8 cellular contexts compared by ENCODE assay signal in the genomic region with DNA sequence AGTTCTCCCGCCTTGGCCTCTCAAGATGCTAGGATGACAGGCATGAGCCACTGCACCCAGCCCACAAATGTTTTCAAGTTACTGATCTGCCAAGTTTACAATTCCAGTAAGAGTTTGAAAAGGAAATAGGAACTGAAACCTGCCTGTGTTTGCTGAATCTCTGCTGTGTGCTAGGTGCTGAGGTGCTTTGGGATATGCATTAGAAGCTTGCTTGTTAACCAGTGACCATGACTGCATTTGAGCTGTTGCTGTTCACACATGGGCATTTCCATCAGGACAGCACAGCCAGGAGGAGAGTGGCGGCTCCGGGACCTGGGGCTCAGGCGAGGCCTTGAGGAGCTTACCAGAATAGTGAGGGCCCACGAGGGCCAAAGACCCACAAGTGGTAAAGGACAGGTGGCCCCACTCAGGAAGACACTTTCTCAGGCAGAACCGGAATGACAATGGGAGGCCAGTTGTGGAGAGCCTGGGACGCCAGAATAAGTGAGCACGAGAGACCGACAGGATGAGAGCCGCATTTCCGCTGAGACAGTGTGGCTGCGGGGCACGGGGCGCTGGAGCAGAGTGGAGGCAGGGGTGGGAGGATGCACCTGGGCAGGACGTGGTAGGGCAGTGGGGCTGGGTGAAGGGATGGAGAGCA. TPM values are rescaled to one million over a fixed set of nuclear protein-coding genes. Genes with fewer than 3 reads are reported as not detected.
DNase-seq lines count a peak whose midpoint lies in the region; ATAC-seq and TF ChIP-seq lines count a peak whose summit lies in the region.

No MANE protein-coding gene starts in this region.

- peak; percentile 87 for ATAC-seq in GM18498 (IDR thresholded peaks at IDR 0.05; ENCODE audit: unreplicated experiment)
- ATAC-seq in GM21360 (IDR thresholded peaks at IDR 0.05; ENCODE audit: unreplicated experiment): peak; percentile 70
- ATAC-seq in HG03460 (IDR thresholded peaks at IDR 0.05; ENCODE audit: unreplicated experiment): peak; percentile 79
- no peak for ATAC-seq in psoas muscle

- peaks cover 1% of the 10 kb centered on the region for H3K27me3 Mint-ChIP-seq in endothelial cell (ENCODE audit: unreplicated experiment)

- no peaks in the 10 kb centered on the region for H3K4me1 ChIP-seq in psoas muscle

- H3K27ac ChIP-seq in psoas muscle: no peak overlapping the region

- peaks cover 4 to 85% of the 10 kb centered on the region in 2 donors for H3K36me3 ChIP-seq in psoas muscle (ENCODE audit: insufficient read depth in 1 of 2, low read depth in 1 of 2)

- DNase-seq in endothelial cell (ENCODE audit: low spot score): no peak
- DNase-seq in psoas muscle: no peak
- no peak for DNase-seq in NCI-H2196 (lab: John Stamatoyannopoulos, UW; ENCODE audit: unreplicated experiment)
- DNase-seq in NCI-H2029 treated with DMSO at 0.1 percent for 48 hours (lab: John Stamatoyannopoulos, UW): no peak
- DNase-seq in mucosa of gallbladder (ENCODE audit: low spot score): no peak

- no peak overlapping the region for H3K4me3 Mint-ChIP-seq in endothelial cell (ENCODE audit: unreplicated experiment)

- peaks cover 43% of the 10 kb centered on the region for H3K36me3 Mint-ChIP-seq in endothelial cell (ENCODE audit: low read depth, unreplicated experiment)

- WGBS in psoas muscle, 3 donors: 72 to 83% (median 83%) methylated on average over 15 of the region's 15 CpGs

- no peak overlapping the region for H3K4me3 ChIP-seq in psoas muscle

- peak overlapping the region; percentile 85 for H3K27ac Mint-ChIP-seq in endothelial cell (ENCODE audit: unreplicated experiment)

- no peaks in the 10 kb centered on the region for H3K27me3 ChIP-seq in psoas muscle (ENCODE audit: insufficient read depth in 3 of 3, low read length in 2 of 3)

- no peak for TF ChIP-seq CTCF in endothelial cell (IDR thresholded peaks at IDR 0.05; ENCODE audit: unreplicated experiment)
- TF ChIP-seq CTCF in psoas muscle (IDR thresholded peaks at IDR 0.05): no peak

- intact Hi-C loops in psoas muscle (cut with DNase I): no loop called here

- no peaks in the 10 kb centered on the region for H3K9me3 ChIP-seq in psoas muscle

- H3K9me3 Mint-ChIP-seq in endothelial cell (ENCODE audit: unreplicated experiment): no peaks in the 10 kb centered on the region

- peaks cover 32% of the 10 kb centered on the region for H3K4me1 Mint-ChIP-seq in endothelial cell (ENCODE audit: unreplicated experiment)

RNA-seq across cellular contexts. Expression of gene MMP17, which starts 54.5 kb away (rescaled TPM):
- total RNA-seq in endothelial cell (ENCODE audit: unreplicated experiment): 6.3 TPM
- 1 to 10 TPM; 1.0 to 1.4 (median 1.3) TPM for total RNA-seq in psoas muscle
- polyA plus RNA-seq in psoas muscle: under 1 TPM; 0.64 to 0.91 (median 0.81) TPM
- total RNA-seq in mucosa of gallbladder: 4.3 TPM

Comparison
In these comparisons a context has a peak if more than half of its experiments do, and no peak if none do; other contexts are left out.
1. ATAC-seq: peak in GM18498 (single experiment), GM21360 (single experiment) and HG03460 (single experiment); none in psoas muscle (0 of 4).